1 cellular context compared by ENCODE assay signal in genomic region chr12:117118838-117119591, GRCh38.
TF ChIP-seq lines count a peak whose summit lies in the region.

No MANE protein-coding gene starts in this region.

TF ChIP-seq in HCT116, 20 proteins besides CTCF, POLR2A, EP300 and RAD21:
- no peak for TF ChIP-seq TCF7L2 (IDR thresholded peaks at IDR 0.05; ENCODE audit: borderline replicate concordance, extremely low read depth, insufficient read depth, insufficient read length)
- no peak for TF ChIP-seq MAX (IDR thresholded peaks at IDR 0.05)
- no peak for TF ChIP-seq EGR1 (IDR thresholded peaks at IDR 0.05; ENCODE audit: low read depth)
- no peak for TF ChIP-seq SP1 (IDR thresholded peaks at IDR 0.05; ENCODE audit: low read depth)
- TF ChIP-seq YY1 (IDR thresholded peaks at IDR 0.05; ENCODE audit: extremely low read depth, insufficient replicate concordance, low read depth, low read length), result no peak
- TF ChIP-seq ELF1 (IDR thresholded peaks at IDR 0.05; ENCODE audit: borderline replicate concordance, low read depth), result no peak
- TF ChIP-seq REST (IDR thresholded peaks at IDR 0.05; ENCODE audit: low read depth), result no peak
- no peak for TF ChIP-seq FOSL1 (IDR thresholded peaks at IDR 0.05; ENCODE audit: low read depth)
- no peak for TF ChIP-seq ZBTB33 (IDR thresholded peaks at IDR 0.05; ENCODE audit: extremely low read depth, insufficient replicate concordance, low read length)
- no peak for TF ChIP-seq CEBPB (IDR thresholded peaks at IDR 0.05; ENCODE audit: low read depth)
- no peak for TF ChIP-seq EZH2 (IDR thresholded peaks at IDR 0.05)
- TF ChIP-seq SRF (IDR thresholded peaks at IDR 0.05; ENCODE audit: low read depth), result no peak
- no peak for TF ChIP-seq ZNF274 (IDR thresholded peaks at IDR 0.05; ENCODE audit: low read depth, low read length)
- TF ChIP-seq SIN3A (IDR thresholded peaks at IDR 0.05; ENCODE audit: low read depth), result no peak
- TF ChIP-seq ZFX (IDR thresholded peaks at IDR 0.05), result no peak
- no peak for TF ChIP-seq ATF3 (IDR thresholded peaks at IDR 0.05)
- no peak for TF ChIP-seq POLR2AphosphoS5 (IDR thresholded peaks at IDR 0.05; ENCODE audit: low read depth, low read length)
- TF ChIP-seq EZH2phosphoT487 (IDR thresholded peaks at IDR 0.05; ENCODE audit: borderline replicate concordance), result no peak
- no peak for TF ChIP-seq CBX3 (IDR thresholded peaks at IDR 0.05; ENCODE audit: low read depth)
- TF ChIP-seq JUND (IDR thresholded peaks at IDR 0.05), result no peak
